Comparison of ENCODE assay signal across 30 cellular contexts in genomic region chr13:86402500-86402899, GRCh38.
"Had no signal": no experiment of that assay in that cellular context is flagged by ENCODE, and none has a peak within 500 bp of the region (broad histone marks: within the 10 kb centered on the region; RNA-seq: fewer than 3 reads in every experiment).

No MANE protein-coding gene starts in this region.

- H3K27me3 ChIP-seq: body of pancreas, colonic mucosa, gastroesophageal sphincter, sigmoid colon, uterus had no signal

- H3K4me3 ChIP-seq: body of pancreas, colonic mucosa, gastroesophageal sphincter, lower lobe of right lung, psoas muscle, sigmoid colon, uterus had no signal

- H3K4me1 ChIP-seq: body of pancreas, colonic mucosa, gastroesophageal sphincter, lower lobe of right lung, parathyroid adenoma, psoas muscle, sigmoid colon, uterus had no signal

- H3K36me3 ChIP-seq: colonic mucosa, gastroesophageal sphincter, lower lobe of right lung, sigmoid colon, uterus had no signal

- DNase-seq: activated CD4-positive, alpha-beta T cell treated with anti-CD3 and anti-CD28 coated beads, Interleukin-2, amount 50 U/mL, for 1 hour; activated CD4-positive, CD25-positive, alpha-beta regulatory T cell treated with anti-CD3 and anti-CD28 coated beads, Interleukin-2, amount 50 U/mL, for 72 hours; activated CD8-positive, alpha-beta T cell treated with anti-CD3 and anti-CD28 coated beads, Interleukin-2, amount 10 ng/mL, durations not matched to agents 7 days and 5 days; activated naive CD4-positive, alpha-beta T cell; activated T-cell treated with anti-CD3 and anti-CD28 coated beads for 4 hours; activated T-cell treated with anti-CD3 and anti-CD28 coated beads, Interleukin-2, amount 50 U/mL, for 72 hours; aorta; body of pancreas; colonic mucosa; effector memory CD8-positive, alpha-beta T cell; erythroblast; head of caudate nucleus; immature natural killer cell; kidney; lower lobe of right lung; mesenchymal stem cell; naive thymus-derived CD8-positive, alpha-beta T cell; occipital lobe; psoas muscle; sigmoid colon; small intestine; stimulated activated CD4-positive, alpha-beta T cell treated with anti-CD3 and anti-CD28 coated beads, Interleukin-4, amount 100 ng/mL, for 24 hours; uterus had no signal

- H3K4me3 Mint-ChIP-seq: activated CD8-positive, alpha-beta T cell treated with anti-CD3 and anti-CD28 coated beads, Interleukin-2, amount 10 ng/mL, durations not matched to agents 7 days and 5 days; activated naive CD8-positive, alpha-beta T cell; activated T-cell treated with anti-CD3 and anti-CD28 coated beads, Interleukin-2, amount 50 U/mL, for 72 hours; immature natural killer cell; naive thymus-derived CD8-positive, alpha-beta T cell; neural crest cell; stimulated activated effector memory CD8-positive, alpha-beta T cell treated with anti-CD3 and anti-CD28 coated beads, Interleukin-12 subunit alpha, Interleukin-12 subunit beta, amount 100 ng/mL, for 72 hours; stimulated activated naive CD8-positive, alpha-beta T cell treated with anti-CD3 and anti-CD28 coated beads, Interleukin-15, Interleukin-2, amounts not matched to agents 100 ng/mL and 50 ng/mL, for 24 hours; type B pancreatic cell had no signal

- ATAC-seq: activated CD8-positive, alpha-beta T cell treated with anti-CD3 and anti-CD28 coated beads, Interleukin-2, amount 10 ng/mL, durations not matched to agents 7 days and 5 days; activated T-cell treated with anti-CD3 and anti-CD28 coated beads, Interleukin-2, amount 50 U/mL, for 72 hours; body of pancreas; effector memory CD8-positive, alpha-beta T cell; gastroesophageal sphincter; lower lobe of right lung; naive thymus-derived CD8-positive, alpha-beta T cell; psoas muscle; stimulated activated effector memory CD8-positive, alpha-beta T cell treated with anti-CD3 and anti-CD28 coated beads, Interleukin-12 subunit alpha, Interleukin-12 subunit beta, amount 100 ng/mL, for 72 hours had no signal

- H3K27ac Mint-ChIP-seq: activated CD8-positive, alpha-beta T cell treated with anti-CD3 and anti-CD28 coated beads, Interleukin-2, amount 10 ng/mL, durations not matched to agents 7 days and 5 days; activated naive CD8-positive, alpha-beta T cell; activated T-cell treated with anti-CD3 and anti-CD28 coated beads, Interleukin-2, amount 50 U/mL, for 72 hours; effector memory CD8-positive, alpha-beta T cell; immature natural killer cell; naive thymus-derived CD8-positive, alpha-beta T cell; stimulated activated effector memory CD8-positive, alpha-beta T cell treated with anti-CD3 and anti-CD28 coated beads, Interleukin-12 subunit alpha, Interleukin-12 subunit beta, amount 100 ng/mL, for 72 hours; stimulated activated naive CD8-positive, alpha-beta T cell treated with anti-CD3 and anti-CD28 coated beads, Interleukin-15, Interleukin-2, amounts not matched to agents 100 ng/mL and 50 ng/mL, for 24 hours; type B pancreatic cell had no signal

- FAIRE-seq: kidney, small intestine had no signal

- H3K27ac ChIP-seq: body of pancreas, colonic mucosa, gastroesophageal sphincter, lower lobe of right lung, parathyroid adenoma, psoas muscle, sigmoid colon, uterus had no signal

- H3K9me3 Mint-ChIP-seq: neural crest cell, type B pancreatic cell had no signal

- H3K9me3 ChIP-seq: body of pancreas, colonic mucosa, gastroesophageal sphincter, lower lobe of right lung, psoas muscle, sigmoid colon, uterus had no signal

- H3K36me3 Mint-ChIP-seq: activated naive CD8-positive, alpha-beta T cell; naive thymus-derived CD8-positive, alpha-beta T cell; stimulated activated effector memory CD8-positive, alpha-beta T cell treated with anti-CD3 and anti-CD28 coated beads, Interleukin-12 subunit alpha, Interleukin-12 subunit beta, amount 100 ng/mL, for 72 hours; type B pancreatic cell had no signal

- H2AFZ ChIP-seq: parathyroid adenoma had no signal

- H3K4me1 Mint-ChIP-seq: immature natural killer cell; naive thymus-derived CD8-positive, alpha-beta T cell; neural crest cell; stimulated activated effector memory CD8-positive, alpha-beta T cell treated with anti-CD3 and anti-CD28 coated beads, Interleukin-12 subunit alpha, Interleukin-12 subunit beta, amount 100 ng/mL, for 72 hours had no signal

- H3K79me2 ChIP-seq: parathyroid adenoma had no signal

- H3K9ac ChIP-seq: parathyroid adenoma had no signal

- H3K27me3 Mint-ChIP-seq: activated naive CD8-positive, alpha-beta T cell; effector memory CD8-positive, alpha-beta T cell; naive thymus-derived CD8-positive, alpha-beta T cell; stimulated activated naive CD8-positive, alpha-beta T cell treated with anti-CD3 and anti-CD28 coated beads, Interleukin-15, Interleukin-2, amounts not matched to agents 100 ng/mL and 50 ng/mL, for 24 hours; type B pancreatic cell had no signal
